11 cellular contexts compared by ENCODE assay signal in genomic region chr10:80421369-80422220, GRCh38. TPM values are rescaled to one million over a fixed set of nuclear protein-coding genes. Genes with fewer than 3 reads are reported as not detected.
A peak's percentile ranks its signal among the peaks of the same experiment; 100 is the strongest.
DNase-seq lines count a peak whose midpoint lies in the region; ATAC-seq and TF ChIP-seq lines count a peak whose summit lies in the region.
"Had no signal": no experiment of that assay in that cellular context is flagged by ENCODE, and none has a peak within 500 bp of the region (broad histone marks: within the 10 kb centered on the region; RNA-seq: fewer than 3 reads in every experiment).

No MANE protein-coding gene starts in this region.

- H2AK9ac ChIP-seq in IMR-90 (replicated peaks; ENCODE audit: low read depth, low read length, poor library complexity), result no peak overlapping the region

- H2BK20ac ChIP-seq in IMR-90 (ENCODE audit: low read depth, low read length), result no peak overlapping the region

- POLR2A ChIA-PET in IMR-90 (lab: Charles Lee; ENCODE audit: unreplicated experiment), result no interaction called here

- no CpG with 5 or more reads among the region's 6 CpGs for WGBS in IMR-90 (ENCODE audit: extremely low coverage in 2 of 2, insufficient read length in 1 of 2), 2 experiments

- H3K56ac ChIP-seq in IMR-90 (ENCODE audit: extremely low read depth, insufficient read depth, low read length), result no peak overlapping the region

- no peaks in the 10 kb centered on the region for H3K27me3 Mint-ChIP-seq in nephron progenitor cell (ENCODE audit: low read depth, poor library complexity)

- peaks cover 67% of the 10 kb centered on the region for H3K36me3 Mint-ChIP-seq in nephron progenitor cell (ENCODE audit: low read depth)

- no peaks in the 10 kb centered on the region for H3K79me1 ChIP-seq in IMR-90 (ENCODE audit: low read depth in 1 of 2, low read length in 2 of 2)

- H3K14ac ChIP-seq in IMR-90 (replicated peaks; ENCODE audit: low read depth, low read length), result no peak overlapping the region

- H2AK5ac ChIP-seq in IMR-90 (ENCODE audit: low read depth, low read length), result no peak overlapping the region

- CTCF ChIA-PET in IMR-90 (lab: Yijun Ruan, JAX), result interaction anchor here (0.6 to 1.1 kb wide), 3 partner anchors 22 to 162 kb away, joined by 3 to 4 read pairs (median 3); no protein-coding TSS in a partner anchor

- H2BK5ac ChIP-seq in IMR-90 (ENCODE audit: low read depth, low read length, poor library complexity, severe bottlenecking), result no peak overlapping the region

- no peaks in the 10 kb centered on the region; the same call in 1 of the 2 replicates for H3K27me3 ChIP-seq in IMR-90 (ENCODE audit: control insufficient read depth, insufficient read depth, low read length)

- H3K18ac ChIP-seq in IMR-90 (ENCODE audit: low read depth, low read length), result no peak overlapping the region

- H3K9me3 Mint-ChIP-seq in nephron progenitor cell, result no peaks in the 10 kb centered on the region
- H3K9me3 Mint-ChIP-seq: activated T-cell treated with anti-CD3 and anti-CD28 coated beads, Interleukin-2, amount 50 U/mL, for 4 hours had no signal

- DNase-seq in IMR-90 (no peak), nephron progenitor cell (no peak), NCI-H2029 (lab: John Stamatoyannopoulos, UW) (no peak), H4 (ENCODE audit: low spot score) (no peak), NCI-H2196 treated with DMSO at 0.1 percent for 48 hours (lab: John Stamatoyannopoulos, UW; ENCODE audit: unreplicated experiment) (no peak)
- no peak for DNase-seq in activated CD4-positive, CD25-positive, alpha-beta regulatory T cell treated with anti-CD3 and anti-CD28 coated beads, Interleukin-2, amount 50 U/mL, for 72 hours
- DNase-seq: activated T-cell treated with anti-CD3 and anti-CD28 coated beads, Interleukin-2, amount 50 U/mL, for 4 hours had no signal

- intact Hi-C loops in IMR-90 (cut with micrococcal nuclease), result no loop called here

- H3K27ac ChIP-seq in IMR-90 (ENCODE audit: insufficient read depth, low read length), result no peak overlapping the region
- H3K27ac ChIP-seq: parathyroid adenoma had no signal

- H4K20me1 ChIP-seq in IMR-90 (ENCODE audit: insufficient read depth, low read length), result no peaks in the 10 kb centered on the region

- no peak overlapping the region for H3K23ac ChIP-seq in IMR-90 (ENCODE audit: low read depth, low read length)

- in situ Hi-C loops in IMR-90 (cut with MboI; ENCODE audit: low sequenced_read_pairs), result no loop called here

- no peak overlapping the region for H3K4me3 ChIP-seq in IMR-90 (ENCODE audit: insufficient read depth, low read depth, low read length)

- no peak overlapping the region for H2BK15ac ChIP-seq in IMR-90 (ENCODE audit: low read depth, low read length)

- no peaks in the 10 kb centered on the region for H3K36me3 ChIP-seq in IMR-90 (ENCODE audit: control insufficient read depth, insufficient read depth, low read length)

- H3K4me3 Mint-ChIP-seq in nephron progenitor cell, result peak overlapping the region; percentile 9
- H3K4me3 Mint-ChIP-seq: activated T-cell treated with anti-CD3 and anti-CD28 coated beads, Interleukin-2, amount 50 U/mL, for 4 hours had no signal

- no peak overlapping the region for H4K8ac ChIP-seq in IMR-90 (ENCODE audit: low read depth in 2 of 2, low read length in 2 of 2)

- ATAC-seq in GM19025 (IDR thresholded peaks at IDR 0.05; ENCODE audit: low read depth, unreplicated experiment) (peak; percentile 93), HG02759 (IDR thresholded peaks at IDR 0.05; ENCODE audit: unreplicated experiment) (peak; percentile 92), IMR-90 (ENCODE audit: low read depth) (no peak)
- ATAC-seq: activated T-cell treated with anti-CD3 and anti-CD28 coated beads, Interleukin-2, amount 50 U/mL, for 4 hours had no signal

- H3K4me1 ChIP-seq in IMR-90 (ENCODE audit: control insufficient read depth, insufficient read depth, low read length), result no peaks in the 10 kb centered on the region

- H3K4me1 Mint-ChIP-seq in nephron progenitor cell, result peaks cover 78% of the 10 kb centered on the region

- TF ChIP-seq POLR2A in IMR-90 (IDR thresholded peaks at IDR 0.05; ENCODE audit: low read depth, low read length), result no peak

- no peak for TF ChIP-seq RAD21 in IMR-90 (IDR thresholded peaks at IDR 0.05; ENCODE audit: low read length)

- no peaks in the 10 kb centered on the region for H3K9me1 ChIP-seq in IMR-90 (ENCODE audit: insufficient read depth, low read length)

- H3K4me2 ChIP-seq in IMR-90 (ENCODE audit: low read depth, low read length), result no peak overlapping the region

- no peak overlapping the region for H3K4ac ChIP-seq in IMR-90 (ENCODE audit: low read depth, low read length)

- H4K5ac ChIP-seq in IMR-90 (ENCODE audit: low read depth, low read length), result no peak overlapping the region

- no peak overlapping the region for H3K9ac ChIP-seq in IMR-90 (ENCODE audit: low read depth, low read length)
- H3K9ac ChIP-seq: parathyroid adenoma had no signal

- H2BK120ac ChIP-seq in IMR-90 (ENCODE audit: low read depth, low read length), result no peak overlapping the region

- H3K27ac Mint-ChIP-seq in nephron progenitor cell, result peak overlapping the region; percentile 92

- no peak overlapping the region for H4K91ac ChIP-seq in IMR-90 (ENCODE audit: insufficient read depth, low read depth, low read length)

- H3K9me3 ChIP-seq in IMR-90 (ENCODE audit: control insufficient read depth, insufficient read depth, low read length), result no peaks in the 10 kb centered on the region

- no peak for TF ChIP-seq CTCF in IMR-90 (conservative IDR thresholded peaks at IDR 0.05; ENCODE audit: low read depth, low read length)
- no peak for TF ChIP-seq CTCF in nephron progenitor cell (IDR thresholded peaks at IDR 0.05)

- H2AFZ ChIP-seq in IMR-90 (replicated peaks; ENCODE audit: low read length, poor library complexity), result no peak overlapping the region
- H2AFZ ChIP-seq: parathyroid adenoma had no signal

- no TSS peak for BruUV-seq in IMR-90 (replicated peaks; lab: Mats Ljungman, UMichigan)

- dilution Hi-C loops in IMR-90 (cut with HindIII; ENCODE audit: low sequenced_read_pairs, unreplicated experiment), result no loop called here

TF ChIP-seq in IMR-90, 13 proteins besides CTCF, POLR2A, EP300 and RAD21:
- no peak for TF ChIP-seq ELK1 (IDR thresholded peaks at IDR 0.05; ENCODE audit: borderline replicate concordance, low read depth, low read length)
- no peak for TF ChIP-seq FOS (IDR thresholded peaks at IDR 0.05; ENCODE audit: low read depth, low read length)
- peak; percentile 65 for TF ChIP-seq MAFK (IDR thresholded peaks at IDR 0.05; ENCODE audit: low read depth, low read length)
- TF ChIP-seq BHLHE40 (IDR thresholded peaks at IDR 0.05; ENCODE audit: low read depth, low read length), result no peak

RNA-seq across cellular contexts. Expression of gene PRXL2A, which starts 13.2 kb away (rescaled TPM):
- 0.90 and 1.1 TPM in 2 replicates for total RNA-seq in IMR-90 (2012; rRNA removed)
- 0.60 and 0.92 TPM in 2 replicates for polyA plus RNA-seq in IMR-90 (2012; rRNA removed)
- 0.19 and 0.36 TPM in 2 replicates for polyA plus RNA-seq in IMR-90 (2012; cell fraction: cytosol; rRNA removed)
- 0.10 and 0.17 TPM in 2 replicates for polyA plus RNA-seq in IMR-90 (2012; cell fraction: nucleus; rRNA removed; ENCODE audit: low replicate concordance)
- 14.2 and 18.4 TPM in 2 replicates for total RNA-seq in H4 (2014; rRNA removed; shearing (Covaris generic))
- total RNA-seq: LHCN-M2 had no signal

RNA-seq across cellular contexts. Expression of gene TSPAN14, which starts 32.5 kb away (rescaled TPM):
- total RNA-seq in IMR-90 (2012; rRNA removed), result 13.3 and 18.5 TPM in 2 replicates
- polyA plus RNA-seq in IMR-90 (2012; rRNA removed), result 40.6 and 43.0 TPM in 2 replicates
- 55.8 and 57.7 TPM in 2 replicates for polyA plus RNA-seq in IMR-90 (2012; cell fraction: cytosol; rRNA removed)
- 36.3 and 44.3 TPM in 2 replicates for polyA plus RNA-seq in IMR-90 (2012; cell fraction: nucleus; rRNA removed; ENCODE audit: low replicate concordance)
- total RNA-seq in H4 (2014; rRNA removed; shearing (Covaris generic)), result 16.2 and 16.4 TPM in 2 replicates
